8 cellular contexts compared by ENCODE assay signal in genomic region chr20:35171753-35172433, GRCh38. TPM values are rescaled to one million over a fixed set of nuclear protein-coding genes. Genes with fewer than 3 reads are reported as not detected.
A peak's percentile ranks its signal among the peaks of the same experiment; 100 is the strongest.
DNase-seq lines count a peak whose midpoint lies in the region; ATAC-seq lines count a peak whose summit lies in the region.

PROCR (plus strand) TSS chr20:35172072; CDS start chr20:35172155, 83 bp downstream.

- H3K9me3 Mint-ChIP-seq in T-cell = no peaks in the 10 kb centered on the region

- peaks cover 4% of the 10 kb centered on the region for H3K36me3 Mint-ChIP-seq in T-cell

- H3K4me3 Mint-ChIP-seq in T-cell = peak within 1 kb of the TSS; percentile 69 to 79 (median 69)

- no peaks in the 10 kb centered on the region for H3K27me3 Mint-ChIP-seq in T-cell

- DNase-seq in D341Med (ENCODE audit: low spot score) (peak; percentile 69), KG1 (lab: John Stamatoyannopoulos, UW) (peak; percentile 1), T-cell (peak in 9 of 34 experiments; percentile 1 to 31 (median 9)), ecto neural progenitor cell (ENCODE audit: low spot score) (peak; percentile 69), left lobe of liver (ENCODE audit: low spot score) (peak; percentile 73), cortex of kidney (lab: John Stamatoyannopoulos, UW) (no peak), NCI-H748 treated with DMSO at 0.1 percent for 48 hours (lab: John Stamatoyannopoulos, UW) (no peak)
- DNase-seq in stimulated activated naive CD4-positive, alpha-beta T cell treated with Interleukin-2 at 50 U/mL for 16 hours (lab: John Stamatoyannopoulos, UW) = peak; percentile 1

- CTCF ChIA-PET in T-cell (lab: Charles Lee) = no interaction called here

- peak; percentile 61 to 77 (median 66) for ATAC-seq in T-cell (replicated peaks in 1 of 4)
- peak; percentile 54 for ATAC-seq in left lobe of liver

- peak within 1 kb of the TSS; percentile 77 to 84 for H3K27ac Mint-ChIP-seq in T-cell

- peaks cover 17 to 19% (median 19%) of the 10 kb centered on the region in 3 donors for H3K4me1 Mint-ChIP-seq in T-cell

- POLR2A ChIA-PET in T-cell (lab: Charles Lee) = no interaction called here

RNA-seq across cellular contexts. Expression of gene PROCR, which starts in this region (rescaled TPM):
- total RNA-seq in T-cell = 1 to 10 TPM in 4 of 5 donors, under 1 TPM in 1; 0.28 to 3.0 (median 1.5) TPM
- 1.5 TPM for total RNA-seq in left lobe of liver

Comparison
In these comparisons a context has a peak if more than half of its experiments do, and no peak if none do; other contexts are left out.
1. DNase-seq: peak in D341Med (single experiment), KG1 (single experiment), ecto neural progenitor cell (single experiment), left lobe of liver (single experiment) and stimulated activated naive CD4-positive, alpha-beta T cell treated with Interleukin-2 at 50 U/mL for 16 hours (single experiment); none in cortex of kidney (single experiment) and NCI-H748 treated with DMSO at 0.1 percent for 48 hours (single experiment).